Comparison of ENCODE assay signal across 8 cellular contexts in the genomic region with DNA sequence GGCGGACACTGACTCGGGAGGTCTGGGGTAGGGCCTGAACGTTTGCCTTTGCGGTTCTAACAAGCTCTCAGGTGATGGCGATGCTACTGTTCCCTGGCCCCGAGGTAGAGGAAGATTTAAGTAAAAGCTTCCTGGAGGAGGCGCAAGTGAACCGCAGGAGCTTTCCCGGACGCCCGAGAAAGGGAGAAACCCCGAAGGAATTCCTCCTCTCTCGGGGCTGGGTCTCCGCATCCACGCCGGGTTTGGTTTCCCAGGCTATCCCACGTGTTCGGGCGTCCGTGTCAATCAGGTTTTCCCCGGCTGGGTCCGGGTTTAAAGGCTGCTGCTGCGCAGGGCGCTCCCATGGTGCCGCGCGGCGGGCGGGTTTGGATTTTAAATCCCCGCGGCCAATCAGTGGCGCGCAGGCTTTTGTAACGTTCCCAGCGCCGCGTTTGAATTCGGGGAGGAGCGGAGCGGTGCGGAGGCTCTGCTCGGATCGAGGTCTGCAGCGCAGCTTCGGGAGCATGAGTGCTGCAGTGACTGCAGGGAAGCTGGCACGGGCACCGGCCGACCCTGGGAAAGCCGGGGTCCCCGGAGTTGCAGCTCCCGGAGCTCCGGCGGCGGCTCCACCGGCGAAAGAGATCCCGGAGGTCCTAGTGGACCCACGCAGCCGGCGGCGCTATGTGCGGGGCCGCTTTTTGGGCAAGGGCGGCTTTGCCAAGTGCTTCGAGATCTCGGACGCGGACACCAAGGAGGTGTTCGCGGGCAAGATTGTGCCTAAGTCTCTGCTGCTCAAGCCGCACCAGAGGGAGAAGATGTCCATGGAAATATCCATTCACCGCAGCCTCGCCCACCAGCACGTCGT. TPM values are rescaled to one million over a fixed set of nuclear protein-coding genes. Genes with fewer than 3 reads are reported as not detected.
A peak's percentile ranks its signal among the peaks of the same experiment; 100 is the strongest.
DNase-seq lines count a peak whose midpoint lies in the region; ATAC-seq and TF ChIP-seq lines count a peak whose summit lies in the region.

A gene (plus strand): TSS at position 460 of the 844 bp plus-strand sequence. CDS start 44 bp downstream, at position 504.

- peak; percentile 82 for ATAC-seq in GM18909 (IDR thresholded peaks at IDR 0.05; ENCODE audit: poor library complexity, unreplicated experiment)
- peak; percentile 94 for ATAC-seq in HG03354 (IDR thresholded peaks at IDR 0.05; ENCODE audit: poor library complexity, severe bottlenecking, unreplicated experiment)
- ATAC-seq in left lung = peak; percentile 98

- intact Hi-C loops in left lung (cut with DNase I) = no loop called here

- H3K9me3 ChIP-seq in left lung = no peaks in the 10 kb centered on the region

- peak; percentile 49 for TF ChIP-seq CTCF in AG10803 (conservative IDR thresholded peaks at IDR 0.05; ENCODE audit: low read length)
- TF ChIP-seq CTCF in left lung (IDR thresholded peaks at IDR 0.05) = peak in 1 of 2 donors; percentile 12

- H3K4me3 ChIP-seq in AG10803 (ENCODE audit: low read length) = peak within 1 kb of the TSS; percentile 75
- H3K4me3 ChIP-seq in left lung = peak within 1 kb of the TSS; percentile 47 to 49

- no peak within 1 kb of the TSS for H3K27ac ChIP-seq in left lung

- peaks cover 12 to 32% of the 10 kb centered on the region in 2 donors for H3K4me1 ChIP-seq in left lung

- H3K27me3 ChIP-seq in left lung = no peaks in the 10 kb centered on the region

- H3K36me3 ChIP-seq in left lung = peaks cover 0 to 38% of the 10 kb centered on the region in 2 donors

- peak; percentile 64 for DNase-seq in AG10803 (ENCODE audit: low read depth)
- peak; percentile 93 for DNase-seq in NCI-H510A treated with DMSO at 0.1 percent for 48 hours (lab: John Stamatoyannopoulos, UW)
- DNase-seq in activated CD4-positive, alpha-beta T cell treated with anti-CD3 and anti-CD28 coated beads for 48 hours = peak; percentile 91
- peak; percentile 78 for DNase-seq in dedifferentiated amniotic fluid mesenchymal stem cell (ENCODE audit: extremely low spot score)
- peak; percentile 86 to 95 for DNase-seq in left lung
- peak; percentile 78 for DNase-seq in stimulated activated CD4-positive, alpha-beta T cell treated with anti-CD3 and anti-CD28 coated beads, Interleukin-4, amount 100 ng/mL, for 1 hour

RNA-seq across cellular contexts. Expression of the gene that starts here (rescaled TPM):
- total RNA-seq in left lung = 1 to 10 TPM; 3.0 to 8.0 TPM
